Comparison of ENCODE assay signal across 8 cellular contexts in genomic region chr7:28626629-28627262, GRCh38.
DNase-seq lines count a peak whose midpoint lies in the region; ATAC-seq and TF ChIP-seq lines count a peak whose summit lies in the region.

No MANE protein-coding gene starts in this region.

- TF ChIP-seq POLR2A in adrenal gland (IDR thresholded peaks at IDR 0.05) = no peak
- no peak for TF ChIP-seq POLR2A in thyroid gland (IDR thresholded peaks at IDR 0.05)

- no peaks in the 10 kb centered on the region for H3K36me3 ChIP-seq in adrenal gland (replicated peaks in 1 of 2)
- H3K36me3 ChIP-seq in thyroid gland = no peaks in the 10 kb centered on the region

- H3K4me1 ChIP-seq in adrenal gland (replicated peaks in 1 of 2) (no peaks in the 10 kb centered on the region), thyroid gland (peaks cover 0 to 5% of the 10 kb centered on the region in 2 donors)

- DNase-seq in NCI-H146 (lab: John Stamatoyannopoulos, UW) (peak; percentile 20), adrenal gland (peak in 4 of 7 donors; percentile 20 to 31 (median 23)), left colon (peak in 1 of 2 donors; percentile 16), thyroid gland (peak; percentile 26), mesenteric fat pad (ENCODE audit: low spot score) (no peak)

- TF ChIP-seq CTCF in C4-2B (conservative IDR thresholded peaks at IDR 0.05) = peak; percentile 81
- TF ChIP-seq CTCF in adrenal gland (IDR thresholded peaks at IDR 0.05) = peak; percentile 34 to 62 (median 54)
- TF ChIP-seq CTCF in thyroid gland (IDR thresholded peaks at IDR 0.05) = peak; percentile 22 to 67 (median 56)

- H3K27ac ChIP-seq in C4-2B (no peak overlapping the region), adrenal gland (no peak overlapping the region), thyroid gland (no peak overlapping the region)

- H3K4me3 ChIP-seq in adrenal gland = no peak overlapping the region
- H3K4me3 ChIP-seq in thyroid gland (replicated peaks in 1 of 3) = no peak overlapping the region

- intact Hi-C loops in adrenal gland (cut with DNase I) = no loop called here
- intact Hi-C loops in left colon (cut with DNase I, micrococcal nuclease) = loop anchor here in 1 of 2 donors (10.0 kb wide), 1 partner anchor 228 kb away; no protein-coding TSS in a partner anchor
- intact Hi-C loops in thyroid gland (cut with DNase I) = loop anchor here (10.0 kb wide), 1 partner anchor 242 kb away; no protein-coding TSS in a partner anchor

- WGBS in adrenal gland, 4 donors = 35 to 44% (median 38%) methylated on average over 6 to 7 of the region's 7 CpGs
- 33 to 36% methylated on average over 7 of the region's 7 CpGs for WGBS in thyroid gland, 2 donors

- H3K9me3 ChIP-seq in adrenal gland (replicated peaks in 1 of 3) = no peaks in the 10 kb centered on the region
- no peaks in the 10 kb centered on the region for H3K9me3 ChIP-seq in thyroid gland

- ATAC-seq in GM18498 (IDR thresholded peaks at IDR 0.05; ENCODE audit: unreplicated experiment) = peak; percentile 59
- ATAC-seq in left colon = peak; percentile 33
- ATAC-seq in GM19455 (IDR thresholded peaks at IDR 0.05; ENCODE audit: unreplicated experiment) = no peak

- H3K27me3 ChIP-seq in adrenal gland (peaks cover 4% of the 10 kb centered on the region), thyroid gland (no peaks in the 10 kb centered on the region)
